8 cellular contexts compared by ENCODE assay signal in the genomic region with DNA sequence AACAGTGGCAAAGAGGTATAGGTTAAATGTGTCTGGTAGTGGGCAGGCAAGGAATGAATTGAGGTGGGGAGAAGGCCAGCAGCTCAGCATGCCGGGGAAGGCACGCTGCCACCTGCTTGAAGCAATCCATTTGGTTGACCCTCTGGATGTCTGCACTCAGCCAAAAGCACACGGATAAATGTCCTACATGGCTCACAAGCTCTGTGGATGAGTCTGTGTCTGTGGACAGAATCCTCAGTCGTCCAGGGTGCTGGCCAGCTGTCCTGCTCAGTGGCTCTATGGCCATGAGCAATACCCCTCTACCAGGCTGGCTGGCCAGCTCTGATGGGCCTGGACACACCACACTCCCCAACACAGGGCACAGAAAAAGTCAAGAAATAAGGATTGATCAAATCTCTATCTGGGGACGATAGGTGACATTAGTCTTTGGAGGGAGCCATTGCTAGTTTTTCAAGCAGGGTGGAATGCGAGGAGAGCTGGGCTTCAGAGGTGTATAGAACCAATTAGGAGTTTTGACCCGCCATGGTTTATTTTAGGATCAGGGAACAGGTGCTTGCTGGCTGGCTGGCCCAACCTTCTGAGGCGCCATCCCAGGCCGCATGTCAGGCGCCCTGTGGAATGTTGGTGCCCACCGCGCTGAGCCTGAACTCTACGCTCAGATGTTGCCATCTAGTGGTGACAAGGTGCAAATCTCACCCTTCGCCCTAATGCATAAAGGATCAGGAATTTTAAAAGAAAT.
DNase-seq lines count a peak whose midpoint lies in the region; ATAC-seq and TF ChIP-seq lines count a peak whose summit lies in the region.

No MANE protein-coding gene starts in this region.

- H3K9me2 ChIP-seq in hepatocyte (replicated peaks; ENCODE audit: insufficient read depth) = no peaks in the 10 kb centered on the region

- peak; percentile 89 for ATAC-seq in HG02884 (IDR thresholded peaks at IDR 0.05; ENCODE audit: unreplicated experiment)
- no peak for ATAC-seq in GM18519 (IDR thresholded peaks at IDR 0.05; ENCODE audit: low FRiP score, unreplicated experiment)

- no peak overlapping the region for H3K4me3 ChIP-seq in BE2C (ENCODE audit: low read depth, low read length)
- no peak overlapping the region for H3K4me3 ChIP-seq in astrocyte of the cerebellum (ENCODE audit: low read depth, low read length)
- H3K4me3 ChIP-seq in hepatocyte = no peak overlapping the region
- H3K4me3 ChIP-seq in skeletal muscle tissue (ENCODE audit: low read length in 3 of 3) = peak overlapping the region in 1 of 3 donors; percentile 41

- H3K36me3 ChIP-seq in BE2C (no peaks in the 10 kb centered on the region), hepatocyte (replicated peaks; ENCODE audit: insufficient read depth, low read depth) (no peaks in the 10 kb centered on the region), skeletal muscle tissue (ENCODE audit: control insufficient read depth in 3 of 3, insufficient read depth in 3 of 3, low read length in 3 of 3) (no peaks in the 10 kb centered on the region)

- in situ Hi-C loops in astrocyte of the cerebellum (cut with HindIII; ENCODE audit: low sequenced_read_pairs) = loop anchor here (25.0 kb wide), 1 partner anchor 726 kb away; no protein-coding TSS in a partner anchor

- DNase-seq in BE2C = peak; percentile 65
- DNase-seq in NCI-H460 (ENCODE audit: extremely low read depth, low read depth) = peak; percentile 56
- peak; percentile 50 for DNase-seq in astrocyte of the cerebellum (ENCODE audit: low read depth)
- peak; percentile 82 for DNase-seq in hepatocyte (ENCODE audit: low spot score)

- H2AFZ ChIP-seq in hepatocyte = no peak overlapping the region

- H3K27ac ChIP-seq in hepatocyte = no peak overlapping the region
- peak overlapping the region; percentile 70 for H3K27ac ChIP-seq in skeletal muscle tissue (ENCODE audit: low read depth, low read length)

- H3K4me2 ChIP-seq in hepatocyte = no peak overlapping the region

- no peaks in the 10 kb centered on the region for H3K79me2 ChIP-seq in hepatocyte

- TF ChIP-seq CTCF in BE2C (IDR thresholded peaks at IDR 0.05; ENCODE audit: low read depth, low read length) (peak; percentile 88), GM12873 (IDR thresholded peaks at IDR 0.05; ENCODE audit: insufficient read depth, low read depth, low read length, missing control alignments) (peak; percentile 79), astrocyte of the cerebellum (IDR thresholded peaks at IDR 0.05; ENCODE audit: low read depth, low read length, missing control alignments) (peak; percentile 69), hepatocyte (IDR thresholded peaks at IDR 0.05; ENCODE audit: poor library complexity) (peak; percentile 97)

- no peaks in the 10 kb centered on the region for H4K20me1 ChIP-seq in hepatocyte (ENCODE audit: insufficient read depth, poor library complexity, severe bottlenecking)

- H3K4me1 ChIP-seq in BE2C (no peaks in the 10 kb centered on the region), hepatocyte (ENCODE audit: insufficient read depth) (no peaks in the 10 kb centered on the region), skeletal muscle tissue (ENCODE audit: control insufficient read depth in 3 of 3, insufficient read depth in 3 of 3, low read length in 3 of 3) (peaks cover 10 to 15% (median 13%) of the 10 kb centered on the region in 3 donors)

- no peak overlapping the region for H3K9ac ChIP-seq in skeletal muscle tissue (ENCODE audit: low read depth in 1 of 3, low read length in 3 of 3)

- WGBS in hepatocyte (ENCODE audit: low lambda C conversion rate, missing lambda C conversion rate) = 41% methylated on average over 14 of the region's 14 CpGs

- H3K9me3 ChIP-seq in BE2C (no peaks in the 10 kb centered on the region), hepatocyte (ENCODE audit: low read depth) (no peaks in the 10 kb centered on the region), skeletal muscle tissue (ENCODE audit: control insufficient read depth in 3 of 3, low read length in 3 of 3) (no peaks in the 10 kb centered on the region)

- H3K27me3 ChIP-seq in BE2C (no peaks in the 10 kb centered on the region), hepatocyte (no peaks in the 10 kb centered on the region), skeletal muscle tissue (ENCODE audit: control insufficient read depth in 3 of 3, insufficient read depth in 3 of 3, low read length in 3 of 3) (no peaks in the 10 kb centered on the region)
